Comparison of ENCODE assay signal across 1 cellular context in the genomic region with DNA sequence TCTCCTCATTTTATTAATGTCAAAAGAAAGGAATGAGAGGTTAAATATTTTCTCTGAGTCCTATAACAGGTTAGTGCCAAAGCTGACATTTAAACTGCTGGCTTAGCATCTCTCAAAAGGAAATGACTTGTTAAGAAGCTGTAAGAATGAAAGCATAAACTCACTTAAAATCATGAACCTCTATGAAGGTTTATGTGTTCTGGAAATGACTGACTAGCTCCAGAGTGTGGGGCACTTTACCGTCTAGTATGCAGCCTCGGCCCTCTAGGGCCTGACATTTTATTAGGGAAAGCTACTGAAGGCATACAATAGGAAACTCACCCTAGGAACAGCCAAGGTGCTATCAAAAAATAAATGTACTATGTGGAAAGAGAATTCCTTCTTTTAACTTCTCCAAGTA.
TF ChIP-seq lines count a peak whose summit lies in the region.

No MANE protein-coding gene starts in this region.

TF ChIP-seq in A549, 52 proteins besides CTCF, POLR2A, EP300 and RAD21:
- TF ChIP-seq BHLHE40 (IDR thresholded peaks at IDR 0.05; ENCODE audit: low read depth, low read length), result no peak
- no peak for TF ChIP-seq FOXS1 (CRISPR knock-in tag; IDR thresholded peaks at IDR 0.05)
- TF ChIP-seq, protein P1, sequence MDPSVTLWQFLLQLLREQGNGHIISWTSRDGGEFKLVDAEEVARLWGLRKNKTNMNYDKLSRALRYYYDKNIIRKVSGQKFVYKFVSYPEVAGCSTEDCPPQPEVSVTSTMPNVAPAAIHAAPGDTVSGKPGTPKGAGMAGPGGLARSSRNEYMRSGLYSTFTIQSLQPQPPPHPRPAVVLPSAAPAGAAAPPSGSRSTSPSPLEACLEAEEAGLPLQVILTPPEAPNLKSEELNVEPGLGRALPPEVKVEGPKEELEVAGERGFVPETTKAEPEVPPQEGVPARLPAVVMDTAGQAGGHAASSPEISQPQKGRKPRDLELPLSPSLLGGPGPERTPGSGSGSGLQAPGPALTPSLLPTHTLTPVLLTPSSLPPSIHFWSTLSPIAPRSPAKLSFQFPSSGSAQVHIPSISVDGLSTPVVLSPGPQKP (IDR thresholded peaks at IDR 0.05; ENCODE audit: low read depth, low read length), result no peak
- TF ChIP-seq RNF2 (IDR thresholded peaks at IDR 0.05; ENCODE audit: borderline replicate concordance, low read depth), result no peak
- no peak for TF ChIP-seq HEYL (CRISPR knock-in tag; IDR thresholded peaks at IDR 0.05)
- TF ChIP-seq NR3C1 (IDR thresholded peaks at IDR 0.05), result no peak
- TF ChIP-seq, protein P2, sequence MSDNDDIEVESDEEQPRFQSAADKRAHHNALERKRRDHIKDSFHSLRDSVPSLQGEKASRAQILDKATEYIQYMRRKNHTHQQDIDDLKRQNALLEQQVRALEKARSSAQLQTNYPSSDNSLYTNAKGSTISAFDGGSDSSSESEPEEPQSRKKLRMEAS (IDR thresholded peaks at IDR 0.05), result no peak
- TF ChIP-seq RCOR1 (IDR thresholded peaks at IDR 0.05; ENCODE audit: low read depth, low read length), result no peak
- no peak for TF ChIP-seq ZSCAN20 (CRISPR knock-in tag; IDR thresholded peaks at IDR 0.05)
- TF ChIP-seq, protein P3, sequence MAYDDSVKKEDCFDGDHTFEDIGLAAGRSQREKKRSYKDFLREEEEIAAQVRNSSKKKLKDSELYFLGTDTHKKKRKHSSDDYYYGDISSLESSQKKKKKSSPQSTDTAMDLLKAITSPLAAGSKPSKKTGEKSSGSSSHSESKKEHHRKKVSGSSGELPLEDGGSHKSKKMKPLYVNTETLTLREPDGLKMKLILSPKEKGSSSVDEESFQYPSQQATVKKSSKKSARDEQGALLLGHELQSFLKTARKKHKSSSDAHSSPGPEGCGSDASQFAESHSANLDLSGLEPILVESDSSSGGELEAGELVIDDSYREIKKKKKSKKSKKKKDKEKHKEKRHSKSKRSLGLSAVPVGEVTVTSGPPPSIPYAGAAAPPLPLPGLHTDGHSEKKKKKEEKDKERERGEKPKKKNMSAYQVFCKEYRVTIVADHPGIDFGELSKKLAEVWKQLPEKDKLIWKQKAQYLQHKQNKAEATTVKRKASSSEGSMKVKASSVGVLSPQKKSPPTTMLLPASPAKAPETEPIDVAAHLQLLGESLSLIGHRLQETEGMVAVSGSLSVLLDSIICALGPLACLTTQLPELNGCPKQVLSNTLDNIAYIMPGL (CRISPR knock-in tag; IDR thresholded peaks at IDR 0.05; ENCODE audit: borderline replicate concordance), result no peak
- TF ChIP-seq EHMT2 (IDR thresholded peaks at IDR 0.05; ENCODE audit: low read depth), result no peak
- no peak for TF ChIP-seq TFCP2L1 (CRISPR knock-in tag; IDR thresholded peaks at IDR 0.05)
- no peak for TF ChIP-seq NFE2L2 (conservative IDR thresholded peaks at IDR 0.05; ENCODE audit: low read length)
